In genomic region chr22:25419247-25420113, GRCh38 we compare ENCODE assay signal across 8 cellular contexts.
DNase-seq lines count a peak whose midpoint lies in the region; ATAC-seq and TF ChIP-seq lines count a peak whose summit lies in the region.

No MANE protein-coding gene starts in this region.

- H3K27me3 Mint-ChIP-seq in CD14-positive monocyte (ENCODE audit: low read depth in 3 of 3), result peaks cover 28 to 37% (median 36%) of the 10 kb centered on the region in 3 donors

- H3K27ac ChIP-seq in body of pancreas (no peak overlapping the region), mucosa of rectum (ENCODE audit: low read depth in 2 of 2, low read length in 2 of 2) (no peak overlapping the region)
- H3K27ac ChIP-seq in effector memory CD4-positive, alpha-beta T cell (ENCODE audit: insufficient read depth, low read length, poor library complexity, severe bottlenecking), result no peak overlapping the region

- peaks cover 0 to 33% of the 10 kb centered on the region in 2 donors for H3K27me3 ChIP-seq in body of pancreas
- H3K27me3 ChIP-seq in mucosa of rectum (ENCODE audit: control insufficient read depth in 2 of 2, insufficient read depth in 2 of 2, low read length in 2 of 2), result peaks cover 7 to 9% of the 10 kb centered on the region in 2 donors
- peaks cover 13% of the 10 kb centered on the region for H3K27me3 ChIP-seq in effector memory CD4-positive, alpha-beta T cell (replicated peaks; ENCODE audit: control insufficient read depth, insufficient read depth, low read length, poor library complexity, severe bottlenecking)

- ATAC-seq in body of pancreas, result peak; percentile 24

- H3K36me3 ChIP-seq in body of pancreas (replicated peaks in 1 of 2; ENCODE audit: insufficient read depth in 1 of 2, low read depth in 2 of 2) (no peaks in the 10 kb centered on the region), mucosa of rectum (ENCODE audit: control insufficient read depth in 2 of 2, insufficient read depth in 2 of 2, low read length in 2 of 2) (no peaks in the 10 kb centered on the region)
- no peaks in the 10 kb centered on the region for H3K36me3 ChIP-seq in effector memory CD4-positive, alpha-beta T cell (ENCODE audit: control insufficient read depth, insufficient read depth, low read length)

- no peak for TF ChIP-seq POLR2A in body of pancreas (IDR thresholded peaks at IDR 0.05)

- peak overlapping the region; percentile 85 to 98 (median 93) for H3K27ac Mint-ChIP-seq in CD14-positive monocyte

- H3K4me1 Mint-ChIP-seq in CD14-positive monocyte, result peaks cover 38% of the 10 kb centered on the region

- DNase-seq in CD14-positive monocyte (ENCODE audit: low spot score) (peak; percentile 83), MV-4-11 (lab: John Stamatoyannopoulos, UW) (peak; percentile 93), body of pancreas (peak in 2 of 4 donors; percentile 44 to 63), A172 (ENCODE audit: low spot score) (no peak), NCI-H2227 (lab: John Stamatoyannopoulos, UW; ENCODE audit: unreplicated experiment) (no peak), NCI-H1048 (lab: John Stamatoyannopoulos, UW) (no peak)
- DNase-seq in effector memory CD4-positive, alpha-beta T cell, result no peak

- H3K36me3 Mint-ChIP-seq in CD14-positive monocyte, result peaks cover 3 to 5% of the 10 kb centered on the region in 2 donors

- H3K9me3 ChIP-seq in body of pancreas (no peaks in the 10 kb centered on the region), mucosa of rectum (ENCODE audit: control insufficient read depth in 2 of 2, low read length in 2 of 2) (no peaks in the 10 kb centered on the region)
- no peaks in the 10 kb centered on the region for H3K9me3 ChIP-seq in effector memory CD4-positive, alpha-beta T cell (ENCODE audit: control insufficient read depth, low read length)

- WGBS in body of pancreas, 2 donors, result 16 to 27% methylated on average over 24 to 25 of the region's 25 CpGs

- H3K9me3 Mint-ChIP-seq in CD14-positive monocyte, result peaks cover 0 to 11% (median 5%) of the 10 kb centered on the region in 7 donors

- H3K4me3 Mint-ChIP-seq in CD14-positive monocyte, result peak overlapping the region; percentile 80 to 98

- H3K4me3 ChIP-seq in body of pancreas (no peak overlapping the region), mucosa of rectum (ENCODE audit: low read length in 2 of 2) (peak overlapping the region; percentile 53 to 56)
- H3K4me3 ChIP-seq in effector memory CD4-positive, alpha-beta T cell (ENCODE audit: insufficient read depth, low read depth, low read length, poor library complexity, severe bottlenecking), result no peak overlapping the region

- intact Hi-C loops in CD14-positive monocyte (cut with micrococcal nuclease), result loop anchor here in 1 of 2 donors (2.0 kb wide), 1 partner anchor 15 kb away; no protein-coding TSS in a partner anchor
- intact Hi-C loops in body of pancreas (cut with DNase I), result no loop called here

- H3K9ac ChIP-seq in mucosa of rectum (ENCODE audit: low read depth in 1 of 2, low read length in 2 of 2), result peak overlapping the region; percentile 14 to 19

- H3K4me1 ChIP-seq in body of pancreas (peaks cover 12% of the 10 kb centered on the region), mucosa of rectum (ENCODE audit: control insufficient read depth in 2 of 2, insufficient read depth in 2 of 2, low read length in 2 of 2) (peaks cover 11 to 13% of the 10 kb centered on the region in 2 donors)
- peaks cover 18% of the 10 kb centered on the region for H3K4me1 ChIP-seq in effector memory CD4-positive, alpha-beta T cell (ENCODE audit: control insufficient read depth, insufficient read depth, low read length, poor library complexity, severe bottlenecking)

- TF ChIP-seq CTCF in CD14-positive monocyte (IDR thresholded peaks at IDR 0.05), result no peak
- peak in 1 of 7 experiments; percentile 4 for TF ChIP-seq CTCF in body of pancreas (IDR thresholded peaks at IDR 0.05)

Comparison
In these comparisons a context has a peak if more than half of its experiments do, and no peak if none do; other contexts are left out.
1. DNase-seq: peak in CD14-positive monocyte (single experiment) and MV-4-11 (single experiment); none in effector memory CD4-positive, alpha-beta T cell (0 of 3), A172 (single experiment), NCI-H2227 (single experiment) and NCI-H1048 (single experiment).
2. H3K4me3 ChIP-seq: peak in mucosa of rectum (2 of 2); none in body of pancreas (0 of 2) and effector memory CD4-positive, alpha-beta T cell (single experiment).